In genomic region chr2:146523218-146523617, GRCh38 we compare ENCODE assay signal across 10 cellular contexts.
DNase-seq lines count a peak whose midpoint lies in the region; ATAC-seq lines count a peak whose summit lies in the region.
"Had no signal": no experiment of that assay in that cellular context is flagged by ENCODE, and none has a peak within 500 bp of the region (broad histone marks: within the 10 kb centered on the region; RNA-seq: fewer than 3 reads in every experiment).

No MANE protein-coding gene starts in this region.

- no peak for ATAC-seq in HG03378 (IDR thresholded peaks at IDR 0.05; ENCODE audit: unreplicated experiment)
- no peak for ATAC-seq in GM21528 (IDR thresholded peaks at IDR 0.05; ENCODE audit: low FRiP score, unreplicated experiment)

- DNase-seq in NOMO-1 treated with DMSO at 0.1 percent for 48 hours (lab: John Stamatoyannopoulos, UW; ENCODE audit: unreplicated experiment) (peak; percentile 47), NOMO-1 treated with dmso at 0.1 percent for 144 hours (lab: John Stamatoyannopoulos, UW; ENCODE audit: unreplicated experiment) (no peak), NCI-H460 (ENCODE audit: extremely low read depth, low read depth) (peak; percentile 6), dermis blood vessel endothelial cell (peak; percentile 19), superior temporal gyrus (ENCODE audit: extremely low spot score) (peak; percentile 58), NCI-H2227 (lab: John Stamatoyannopoulos, UW; ENCODE audit: unreplicated experiment) (no peak)
- DNase-seq: head of caudate nucleus, NCI-H774 had no signal

Comparison
In these comparisons a context has a peak if more than half of its experiments do, and no peak if none do; other contexts are left out.
1. DNase-seq: peak in NOMO-1 treated with DMSO at 0.1 percent for 48 hours (single experiment), NCI-H460 (single experiment), dermis blood vessel endothelial cell (single experiment) and superior temporal gyrus (single experiment); none in NOMO-1 treated with dmso at 0.1 percent for 144 hours (single experiment) and NCI-H2227 (single experiment).